In genomic region chr15:26287381-26287780, GRCh38 we compare ENCODE assay signal across 28 cellular contexts.
"Had no signal": no experiment of that assay in that cellular context is flagged by ENCODE, and none has a peak within 500 bp of the region (broad histone marks: within the 10 kb centered on the region; RNA-seq: fewer than 3 reads in every experiment).

No MANE protein-coding gene starts in this region.

- ATAC-seq: left ventricle myocardium superior; lower lobe of right lung; mucosa of descending colon; natural killer cell treated with Interleukin-12 subunit alpha and Interleukin-12 subunit beta and Interleukin-15 and Interleukin-18, amount 100 ng/mL, for 72 hours; pancreas; sciatic nerve; stimulated activated naive CD8-positive, alpha-beta T cell treated with anti-CD3 and anti-CD28 coated beads, Interleukin-15, amount 100 ng/mL, for 72 hours; upper lobe of right lung had no signal

- H3K4me1 ChIP-seq: lower lobe of right lung, pancreas, suprapubic skin, transverse colon, upper lobe of right lung, uterus had no signal

- FAIRE-seq: frontal cortex, keratinocyte, pancreas had no signal

- H3K36me3 ChIP-seq: lower lobe of right lung, neutrophil, pancreas, suprapubic skin, transverse colon, upper lobe of right lung, uterus had no signal

- H3K4me3 ChIP-seq: dorsolateral prefrontal cortex, lower lobe of right lung, mucosa of descending colon, pancreas, smooth muscle cell, suprapubic skin, transverse colon, upper lobe of right lung, uterus had no signal

- H3K4me3 Mint-ChIP-seq: immature natural killer cell; mesothelial cell of epicardium; naive B cell; natural killer cell treated with Interleukin-12 subunit alpha and Interleukin-12 subunit beta and Interleukin-15 and Interleukin-18, amount 100 ng/mL, for 72 hours; neural crest cell; stimulated activated naive CD8-positive, alpha-beta T cell treated with anti-CD3 and anti-CD28 coated beads, Interleukin-15, amount 100 ng/mL, for 72 hours had no signal

- H3K4me1 Mint-ChIP-seq: immature natural killer cell; naive B cell; neural crest cell; stimulated activated naive CD8-positive, alpha-beta T cell treated with anti-CD3 and anti-CD28 coated beads, Interleukin-15, amount 100 ng/mL, for 72 hours had no signal

- H3K27ac Mint-ChIP-seq: immature natural killer cell; mesothelial cell of epicardium; naive B cell; natural killer cell treated with Interleukin-12 subunit alpha and Interleukin-12 subunit beta and Interleukin-15 and Interleukin-18, amount 100 ng/mL, for 72 hours; stimulated activated naive CD8-positive, alpha-beta T cell treated with anti-CD3 and anti-CD28 coated beads, Interleukin-15, amount 100 ng/mL, for 72 hours had no signal

- H3K4me2 ChIP-seq: smooth muscle cell had no signal

- DNase-seq: cortex of kidney; dorsolateral prefrontal cortex; effector CD4-positive, alpha-beta T cell; hypothalamus; immature natural killer cell; left ventricle myocardium superior; lower lobe of right lung; mucosa of descending colon; naive B cell; pancreas; stimulated activated CD4-positive, alpha-beta T cell treated with anti-CD3 and anti-CD28 coated beads, Interleukin-12 subunit alpha, Interleukin-12 subunit beta, amount 100 ng/mL, for 4 hours; stimulated activated CD4-positive, alpha-beta T cell treated with anti-CD3 and anti-CD28 coated beads, Interleukin-1b, Interleukin-23, amount 100 ng/mL, for 48 hours; stimulated activated CD4-positive, alpha-beta T cell treated with anti-CD3 and anti-CD28 coated beads, Interleukin-4, amount 100 ng/mL, for 1 hour; stimulated activated CD8-positive, alpha-beta memory T cell treated with anti-CD3 and anti-CD28 coated beads, Interleukin-4, amount 100 ng/mL, for 48 hours; stimulated activated naive CD4-positive, alpha-beta T cell; stimulated activated naive CD8-positive, alpha-beta T cell treated with anti-CD3 and anti-CD28 coated beads, Interleukin-15, amount 100 ng/mL, for 72 hours; transverse colon; upper lobe of right lung; uterus had no signal

- H3K27me3 Mint-ChIP-seq: naive B cell; natural killer cell treated with Interleukin-12 subunit alpha and Interleukin-12 subunit beta and Interleukin-15 and Interleukin-18, amount 100 ng/mL, for 72 hours; stimulated activated naive CD8-positive, alpha-beta T cell treated with anti-CD3 and anti-CD28 coated beads, Interleukin-15, amount 100 ng/mL, for 72 hours had no signal

- H3K36me3 Mint-ChIP-seq: immature natural killer cell had no signal

- H3K27me3 ChIP-seq: dorsolateral prefrontal cortex, neutrophil, suprapubic skin, transverse colon, upper lobe of right lung, uterus had no signal

- H3K27ac ChIP-seq: dorsolateral prefrontal cortex, lower lobe of right lung, neutrophil, pancreas, suprapubic skin, transverse colon, upper lobe of right lung, uterus had no signal

- H3K9me3 ChIP-seq: neutrophil, pancreas, uterus had no signal
